Comparison of ENCODE assay signal across 19 cellular contexts in the genomic region with DNA sequence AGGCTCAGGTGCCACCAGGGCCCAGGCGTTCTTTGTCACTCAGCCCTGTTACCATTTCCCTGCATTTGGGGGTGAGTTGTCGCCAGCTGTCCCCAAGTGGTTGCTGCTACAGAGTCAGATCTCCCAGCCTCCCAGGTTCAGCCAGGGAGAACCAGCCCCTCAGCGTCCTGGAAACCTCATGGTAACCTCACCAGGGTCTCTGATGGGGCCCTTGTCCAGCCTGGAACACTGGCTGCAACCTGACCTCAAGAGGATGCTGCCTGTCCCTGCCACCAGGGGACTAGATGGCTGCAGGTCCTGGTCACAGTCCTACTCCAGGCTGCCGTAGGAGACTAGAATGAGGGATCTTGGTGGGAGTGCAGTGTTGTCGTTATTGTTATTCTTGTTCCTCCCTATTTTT.
"Had no signal": no experiment of that assay in that cellular context is flagged by ENCODE, and none has a peak within 500 bp of the region (broad histone marks: within the 10 kb centered on the region; RNA-seq: fewer than 3 reads in every experiment).

No MANE protein-coding gene starts in this region.

- H3K36me3 ChIP-seq: lower lobe of right lung, neutrophil, upper lobe of left lung had no signal

- H3K27ac ChIP-seq: lower lobe of right lung, neutrophil, upper lobe of left lung had no signal

- ATAC-seq: left colon, lower lobe of right lung, right cardiac atrium, T-cell had no signal

- H3K4me3 ChIP-seq: lower lobe of right lung, smooth muscle cell, upper lobe of left lung had no signal

- H3K4me1 ChIP-seq: lower lobe of right lung, upper lobe of left lung had no signal

- H3K9me3 ChIP-seq: lower lobe of right lung, neutrophil, SK-N-SH, upper lobe of left lung had no signal

- H3K27me3 ChIP-seq: upper lobe of left lung had no signal

- DNase-seq: activated CD4-positive, CD25-positive, alpha-beta regulatory T cell treated with anti-CD3 and anti-CD28 coated beads, Interleukin-2, amount 50 U/mL, for 72 hours; activated naive CD4-positive, alpha-beta T cell treated with anti-CD3 and anti-CD28 coated beads, Interleukin-2, amount 50 U/mL, for 16 hours; caudate nucleus; cortex of kidney; effector CD4-positive, alpha-beta T cell; head of caudate nucleus; left colon; lower lobe of right lung; midbrain; right cardiac atrium; SK-N-SH; stimulated activated CD4-positive, alpha-beta T cell treated with anti-CD3 and anti-CD28 coated beads, Interleukin-4, amount 100 ng/mL, for 4 hours; stimulated activated CD8-positive, alpha-beta memory T cell treated with anti-CD3 and anti-CD28 coated beads, Interleukin-4, amount 100 ng/mL, for 48 hours; stimulated activated naive CD8-positive, alpha-beta T cell treated with anti-CD3 and anti-CD28 coated beads, Interleukin-15, Interleukin-2, amounts not matched to agents 100 U/mL and 50 U/mL, for 24 hours; T-cell; T-helper 9 cell; upper lobe of left lung had no signal
